ENCODE assay signal across 13 cellular contexts in the genomic region with DNA sequence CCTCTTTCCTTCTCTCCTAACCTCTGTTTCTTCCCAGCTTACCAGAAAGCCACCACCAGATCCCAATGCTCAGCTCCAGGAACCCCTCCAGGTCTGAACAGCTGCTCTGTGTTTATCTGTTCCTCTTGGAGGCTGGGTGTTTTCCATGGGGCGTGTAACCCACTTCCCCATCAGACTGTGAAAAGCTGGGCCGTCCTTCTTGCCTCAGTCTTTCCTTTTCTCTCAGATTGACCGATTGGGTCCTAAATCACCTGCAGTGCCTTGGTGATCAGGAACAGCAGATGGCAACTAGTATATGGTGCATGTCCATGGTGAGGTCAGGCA. TPM values are rescaled to one million over a fixed set of nuclear protein-coding genes. Genes with fewer than 3 reads are reported as not detected.
DNase-seq lines count a peak whose midpoint lies in the region; ATAC-seq and TF ChIP-seq lines count a peak whose summit lies in the region.
"Had no signal": no experiment of that assay in that cellular context is flagged by ENCODE, and none has a peak within 500 bp of the region (broad histone marks: within the 10 kb centered on the region; RNA-seq: fewer than 3 reads in every experiment).

No MANE protein-coding gene starts in this region.

- peaks cover 13% of the 10 kb centered on the region for H3K4me1 ChIP-seq in prostate gland (replicated peaks)

- H3K27ac Mint-ChIP-seq in activated CD4-positive, alpha-beta T cell treated with anti-CD3 and anti-CD28 coated beads for 36 hours, result no peak overlapping the region
- H3K27ac Mint-ChIP-seq: effector memory CD8-positive, alpha-beta T cell had no signal

- H3K9me3 ChIP-seq in prostate gland, result no peaks in the 10 kb centered on the region
- H3K9me3 ChIP-seq: A549 had no signal

- H3K4me1 Mint-ChIP-seq in activated CD4-positive, alpha-beta T cell treated with anti-CD3 and anti-CD28 coated beads for 36 hours, result peaks cover 22% of the 10 kb centered on the region

- WGBS in prostate gland, result 55% methylated on average over 3 of the region's 3 CpGs

- no peak overlapping the region for H3K4me3 Mint-ChIP-seq in activated CD4-positive, alpha-beta T cell treated with anti-CD3 and anti-CD28 coated beads for 36 hours

- no peaks in the 10 kb centered on the region for H3K27me3 ChIP-seq in prostate gland (replicated peaks; ENCODE audit: insufficient read depth)

- no peaks in the 10 kb centered on the region for H3K36me3 ChIP-seq in prostate gland

- peak overlapping the region; percentile 25 to 45 for H3K27ac ChIP-seq in prostate gland
- H3K27ac ChIP-seq: A549 had no signal

- TF ChIP-seq CTCF in foreskin fibroblast (IDR thresholded peaks at IDR 0.05; ENCODE audit: low read depth, low read length) (no peak), prostate gland (IDR thresholded peaks at IDR 0.05) (no peak)

- peak; percentile 35 for ATAC-seq in Right ventricle myocardium inferior
- no peak for ATAC-seq in activated CD4-positive, alpha-beta T cell treated with anti-CD3 and anti-CD28 coated beads for 36 hours
- ATAC-seq: A549; effector memory CD8-positive, alpha-beta T cell; K562 had no signal

- DNase-seq in Right ventricle myocardium inferior (ENCODE audit: missing footprints), result no peak
- DNase-seq in cardiac septum (ENCODE audit: low spot score), result no peak
- no peak for DNase-seq in foreskin fibroblast
- no peak for DNase-seq in prostate gland (ENCODE audit: low spot score)
- DNase-seq in cerebellum (ENCODE audit: low spot score), result no peak
- no peak for DNase-seq in activated CD4-positive, alpha-beta T cell treated with anti-CD3 and anti-CD28 coated beads for 36 hours
- no peak for DNase-seq in AG08395 (ENCODE audit: low spot score)
- no peak for DNase-seq in activated gamma-delta T cell (lab: John Stamatoyannopoulos, UW)
- DNase-seq: effector memory CD8-positive, alpha-beta T cell; occipital lobe; stimulated activated naive CD4-positive, alpha-beta T cell treated with Interleukin-2 at 50 U/mL for 16 hours had no signal

- TF ChIP-seq POLR2A in prostate gland (IDR thresholded peaks at IDR 0.05), result no peak

- POLR2A ChIA-PET in activated CD4-positive, alpha-beta T cell treated with anti-CD3 and anti-CD28 coated beads for 36 hours (lab: Charles Lee), result no interaction called here

- CTCF ChIA-PET in activated CD4-positive, alpha-beta T cell treated with anti-CD3 and anti-CD28 coated beads for 36 hours (lab: Charles Lee), result no interaction called here

- intact Hi-C loops in Right ventricle myocardium inferior (cut with DNase I), result loop anchor here (5.0 kb wide), 2 partner anchors 33 to 78 kb away; no protein-coding TSS in a partner anchor
- intact Hi-C loops in cardiac septum (cut with DNase I), result loop anchor here (5.0 kb wide), 3 partner anchors 33 to 93 kb away; no protein-coding TSS in a partner anchor
- intact Hi-C loops in prostate gland (cut with DNase I), result loop anchor here (5.0 kb wide), 1 partner anchor 78 kb away; no protein-coding TSS in a partner anchor
- intact Hi-C loops in activated CD4-positive, alpha-beta T cell treated with anti-CD3 and anti-CD28 coated beads for 36 hours (cut with DNase I, micrococcal nuclease), result no loop called here

- peaks cover 20% of the 10 kb centered on the region for H3K27me3 Mint-ChIP-seq in activated CD4-positive, alpha-beta T cell treated with anti-CD3 and anti-CD28 coated beads for 36 hours

- peak overlapping the region; percentile 36 to 37 for H3K4me3 ChIP-seq in foreskin fibroblast (ENCODE audit: low read depth in 1 of 2, low read length in 2 of 2)
- H3K4me3 ChIP-seq in prostate gland, result no peak overlapping the region
- H3K4me3 ChIP-seq: A549, K562 had no signal

- H3K36me3 Mint-ChIP-seq in activated CD4-positive, alpha-beta T cell treated with anti-CD3 and anti-CD28 coated beads for 36 hours (ENCODE audit: low read depth), result no peaks in the 10 kb centered on the region

- H3K9me3 Mint-ChIP-seq in activated CD4-positive, alpha-beta T cell treated with anti-CD3 and anti-CD28 coated beads for 36 hours (ENCODE audit: low read depth), result no peaks in the 10 kb centered on the region
- H3K9me3 Mint-ChIP-seq: effector memory CD8-positive, alpha-beta T cell had no signal

RNA-seq across cellular contexts. Expression of a gene that starts 4.8 kb away (rescaled TPM):
- 28.7 TPM for total RNA-seq in Right ventricle myocardium inferior
- total RNA-seq in cardiac septum, result 45.0 TPM
- total RNA-seq in prostate gland, result 10 to 100 TPM; 14.2 to 26.4 TPM
- 13.3 TPM for total RNA-seq in cerebellum
- total RNA-seq in activated CD4-positive, alpha-beta T cell treated with anti-CD3 and anti-CD28 coated beads for 36 hours, result 1 to 10 TPM; 6.7 to 7.7 TPM

Comparison
In these comparisons a context has a peak if more than half of its experiments do, and no peak if none do; other contexts are left out.
1. H3K4me3 ChIP-seq: peak in foreskin fibroblast (2 of 2); none in prostate gland (0 of 2).
2. intact Hi-C loops: an anchor here in Right ventricle myocardium inferior (5.0 kb wide), cardiac septum (5.0 kb wide) and prostate gland (5.0 kb wide); none called in activated CD4-positive, alpha-beta T cell treated with anti-CD3 and anti-CD28 coated beads for 36 hours.